In genomic region chr20:21559305-21559704, GRCh38 we compare ENCODE assay signal across 14 cellular contexts. TPM values are rescaled to one million over a fixed set of nuclear protein-coding genes. Genes with fewer than 3 reads are reported as not detected.
DNase-seq lines count a peak whose midpoint lies in the region; ATAC-seq, FAIRE-seq and TF ChIP-seq lines count a peak whose summit lies in the region.
"Had no signal": no experiment of that assay in that cellular context is flagged by ENCODE, and none has a peak within 500 bp of the region (broad histone marks: within the 10 kb centered on the region; RNA-seq: fewer than 3 reads in every experiment).

No MANE protein-coding gene starts in this region.

- peak; percentile 62 for DNase-seq in GM06990 (ENCODE audit: extremely low read depth, insufficient read length)
- DNase-seq in T-cell: no peak
- DNase-seq in frontal cortex (ENCODE audit: low spot score in 2 of 2): no peak
- DNase-seq in GF-D8 (lab: John Stamatoyannopoulos, UW): no peak
- no peak for DNase-seq in NCI-H345 treated with DMSO at 0.1 percent for 48 hours (lab: John Stamatoyannopoulos, UW; ENCODE audit: unreplicated experiment)
- DNase-seq in adrenal gland: no peak
- DNase-seq: activated gamma-delta T cell, Calu3, head of caudate nucleus, ovary had no signal

- FAIRE-seq in frontal cortex (lab: Jason Lieb, UNC): no peak

- H3K27ac ChIP-seq in adrenal gland: no peak overlapping the region
- H3K27ac ChIP-seq: ovary had no signal

- POLR2A ChIA-PET in T-cell (lab: Charles Lee): no interaction called here

- ATAC-seq in GM18520 (IDR thresholded peaks at IDR 0.05; ENCODE audit: unreplicated experiment) (peak; percentile 85), HG02852 (IDR thresholded peaks at IDR 0.05; ENCODE audit: unreplicated experiment) (peak; percentile 74), T-cell (replicated peaks in 1 of 4) (peak in 2 of 4 experiments; percentile 22 to 35)

- TF ChIP-seq CTCF in GM06990 (IDR thresholded peaks at IDR 0.05; ENCODE audit: insufficient read depth, low read length, poor library complexity, severe bottlenecking) (no peak), adrenal gland (IDR thresholded peaks at IDR 0.05) (no peak)

- H3K4me3 Mint-ChIP-seq in T-cell: peak overlapping the region; percentile 18 to 70 (median 62)

- H3K9me3 Mint-ChIP-seq in T-cell: peaks cover 0 to 5% (median 4%) of the 10 kb centered on the region in 3 donors

- H3K4me1 Mint-ChIP-seq in T-cell: peaks cover 26 to 48% (median 37%) of the 10 kb centered on the region in 3 donors

- H3K9me3 ChIP-seq in adrenal gland (replicated peaks in 1 of 3): no peaks in the 10 kb centered on the region
- H3K9me3 ChIP-seq: ovary had no signal

- intact Hi-C loops in adrenal gland (cut with DNase I): no loop called here

- peak overlapping the region in 1 of 2 donors; percentile 72 for H3K27ac Mint-ChIP-seq in T-cell

- H3K27me3 Mint-ChIP-seq in T-cell: peaks cover 3 to 11% of the 10 kb centered on the region in 2 donors

- TF ChIP-seq POLR2A in adrenal gland (IDR thresholded peaks at IDR 0.05): no peak

- no peak overlapping the region; the same call in 1 of the 2 replicates for H3K4me3 ChIP-seq in GM06990 (replicated peaks; ENCODE audit: low read depth, low read length)
- H3K4me3 ChIP-seq in adrenal gland: no peak overlapping the region
- H3K4me3 ChIP-seq: ovary had no signal

- 69 to 81% (median 78%) methylated on average over 7 of the region's 7 CpGs for WGBS in adrenal gland, 4 donors

- no peaks in the 10 kb centered on the region for H3K4me1 ChIP-seq in adrenal gland (replicated peaks in 1 of 2)

- no peaks in the 10 kb centered on the region for H3K27me3 ChIP-seq in GM06990 (replicated peaks; ENCODE audit: control insufficient read depth, insufficient read depth, low read length)
- no peaks in the 10 kb centered on the region for H3K27me3 ChIP-seq in adrenal gland
- H3K27me3 ChIP-seq: ovary had no signal

- H3K36me3 ChIP-seq in GM06990 (ENCODE audit: control insufficient read depth, insufficient read depth, low read length) (no peaks in the 10 kb centered on the region), adrenal gland (replicated peaks in 1 of 2) (no peaks in the 10 kb centered on the region)
- H3K36me3 ChIP-seq: ovary had no signal

- peaks cover 7% of the 10 kb centered on the region for H3K36me3 Mint-ChIP-seq in T-cell

- CTCF ChIA-PET in T-cell (lab: Charles Lee): no interaction called here

RNA-seq across cellular contexts. Expression of gene NKX2-2, which starts 45.4 kb away (rescaled TPM):
- total RNA-seq in T-cell: not detected
- total RNA-seq in frontal cortex: 0.41 TPM
- total RNA-seq in adrenal gland: not detected
- polyA plus RNA-seq in adrenal gland: not detected
- total RNA-seq: Calu3; lung microvascular endothelial cell; ovary; T-helper 1 cell treated with Interleukin-12 subunit alpha and Interleukin-12 subunit beta and Interleukin-4 antibody, amounts not matched to agents 30 ng/mL and 1 ng/mL, for 36 hours had no signal
- polyA plus RNA-seq: ovary had no signal
